14 cellular contexts compared by ENCODE assay signal in the genomic region with DNA sequence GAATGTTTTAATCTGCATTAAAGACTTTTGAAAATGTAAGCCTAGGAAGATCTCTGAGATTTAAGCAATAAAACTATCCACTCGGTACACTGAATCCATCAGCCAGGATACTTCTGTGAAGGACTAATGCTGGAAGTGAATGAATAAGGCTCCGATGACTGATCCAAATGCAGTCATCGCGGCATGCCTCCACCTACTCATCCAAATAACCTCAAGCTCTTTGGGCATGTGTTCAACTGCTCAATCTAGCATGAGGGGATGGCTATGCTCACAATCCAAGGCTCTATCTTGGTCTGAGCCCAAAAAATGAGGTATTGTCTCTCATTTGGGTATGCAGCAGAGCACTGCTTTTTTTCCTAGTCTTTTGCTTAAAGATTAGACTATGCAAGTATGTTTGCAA. TPM values are rescaled to one million over a fixed set of nuclear protein-coding genes. Genes with fewer than 3 reads are reported as not detected.
DNase-seq lines count a peak whose midpoint lies in the region; ATAC-seq and TF ChIP-seq lines count a peak whose summit lies in the region.
"Had no signal": no experiment of that assay in that cellular context is flagged by ENCODE, and none has a peak within 500 bp of the region (broad histone marks: within the 10 kb centered on the region; RNA-seq: fewer than 3 reads in every experiment).

No MANE protein-coding gene starts in this region.

- no peaks in the 10 kb centered on the region for H3K27me3 Mint-ChIP-seq in naive thymus-derived CD4-positive, alpha-beta T cell

- in situ Hi-C loops in G401 (cut with HindIII; ENCODE audit: low sequenced_read_pairs), result no loop called here

- H3K4me3 ChIP-seq in PC-3 (ENCODE audit: low read length), result no peak overlapping the region
- H3K4me3 ChIP-seq in skeletal muscle cell (ENCODE audit: low read depth, low read length), result no peak overlapping the region
- H3K4me3 ChIP-seq in MM.1S (ENCODE audit: low read length), result no peak overlapping the region
- H3K4me3 ChIP-seq in naive thymus-derived CD4-positive, alpha-beta T cell (ENCODE audit: low read length), result no peak overlapping the region
- H3K4me3 ChIP-seq: skin epidermis, vagina had no signal

- CTCF ChIA-PET in PC-3 (lab: Charles Lee), result no interaction called here
- CTCF ChIA-PET in naive thymus-derived CD4-positive, alpha-beta T cell (lab: Charles Lee), result interaction anchor here (1.2 kb wide), 1 partner anchor 34 kb away, joined by 4 read pairs; no protein-coding TSS in a partner anchor

- POLR2A ChIA-PET in PC-3 (lab: Charles Lee; ENCODE audit: unreplicated experiment), result no interaction called here
- POLR2A ChIA-PET in naive thymus-derived CD4-positive, alpha-beta T cell (lab: Charles Lee), result no interaction called here

- no peak for TF ChIP-seq CTCF in PC-3 (conservative IDR thresholded peaks at IDR 0.05; ENCODE audit: low read depth, low read length)
- no peak for TF ChIP-seq CTCF in MM.1S (IDR thresholded peaks at IDR 0.05; ENCODE audit: low read length)

- H3K9me3 Mint-ChIP-seq in naive thymus-derived CD4-positive, alpha-beta T cell, result peaks cover 0 to 2% (median 0%) of the 10 kb centered on the region in 11 donors

- H2AFZ ChIP-seq in PC-3 (ENCODE audit: low read length), result no peak overlapping the region
- no peak overlapping the region for H2AFZ ChIP-seq in MM.1S (ENCODE audit: low read length)

- H3K4me1 ChIP-seq in PC-3 (ENCODE audit: insufficient read depth, low read length), result no peaks in the 10 kb centered on the region
- H3K4me1 ChIP-seq in MM.1S (ENCODE audit: low read length), result peaks cover 10% of the 10 kb centered on the region
- H3K4me1 ChIP-seq in naive thymus-derived CD4-positive, alpha-beta T cell (ENCODE audit: control insufficient read depth in 2 of 2, insufficient read depth in 2 of 2, low read length in 2 of 2), result peaks cover 0 to 18% of the 10 kb centered on the region in 2 donors
- H3K4me1 ChIP-seq: vagina had no signal

- H3K4me3 Mint-ChIP-seq in naive thymus-derived CD4-positive, alpha-beta T cell, result no peak overlapping the region

- ATAC-seq in PC-3, result peak; percentile 81
- ATAC-seq in naive thymus-derived CD4-positive, alpha-beta T cell, result no peak
- ATAC-seq: Panc1 had no signal

- H4K20me1 ChIP-seq in PC-3 (ENCODE audit: low read length), result no peaks in the 10 kb centered on the region
- H4K20me1 ChIP-seq in MM.1S (ENCODE audit: insufficient read depth, low read length), result no peaks in the 10 kb centered on the region

- H3K36me3 ChIP-seq in PC-3 (ENCODE audit: low read depth, low read length) (no peaks in the 10 kb centered on the region), MM.1S (replicated peaks; ENCODE audit: insufficient read depth, low read length) (no peaks in the 10 kb centered on the region)
- H3K36me3 ChIP-seq in naive thymus-derived CD4-positive, alpha-beta T cell (ENCODE audit: control insufficient read depth in 2 of 3, insufficient read depth in 3 of 3, low read length in 3 of 3), result no peaks in the 10 kb centered on the region
- H3K36me3 ChIP-seq: vagina had no signal

- H3K4me1 Mint-ChIP-seq in naive thymus-derived CD4-positive, alpha-beta T cell, result peaks cover 5 to 51% (median 37%) of the 10 kb centered on the region in 7 donors

- H3K9ac ChIP-seq in PC-3 (ENCODE audit: low read length) (no peak overlapping the region), MM.1S (ENCODE audit: low read length) (no peak overlapping the region)

- no peaks in the 10 kb centered on the region for H3F3A ChIP-seq in PC-3 (ENCODE audit: low read length, unreplicated experiment)
- no peaks in the 10 kb centered on the region for H3F3A ChIP-seq in MM.1S (ENCODE audit: insufficient read depth, low read length)

- H3K9me3 ChIP-seq in PC-3 (ENCODE audit: low read length), result no peaks in the 10 kb centered on the region
- H3K9me3 ChIP-seq in MM.1S (replicated peaks; ENCODE audit: insufficient read depth, low read length), result no peaks in the 10 kb centered on the region
- H3K9me3 ChIP-seq in naive thymus-derived CD4-positive, alpha-beta T cell (ENCODE audit: control insufficient read depth in 2 of 3, low read length in 3 of 3), result no peaks in the 10 kb centered on the region
- H3K9me3 ChIP-seq: vagina had no signal

- H3K27ac ChIP-seq in PC-3 (ENCODE audit: low read length), result no peak overlapping the region
- no peak overlapping the region for H3K27ac ChIP-seq in epithelial cell of prostate
- H3K27ac ChIP-seq in MM.1S (ENCODE audit: low read length), result no peak overlapping the region
- H3K27ac ChIP-seq in naive thymus-derived CD4-positive, alpha-beta T cell (ENCODE audit: low read depth, low read length), result no peak overlapping the region
- H3K27ac ChIP-seq: skin epidermis, vagina, VCaP had no signal

- H3K4me2 ChIP-seq in PC-3 (ENCODE audit: low read length), result no peak overlapping the region
- no peak overlapping the region for H3K4me2 ChIP-seq in MM.1S (ENCODE audit: low read depth, low read length)

- H3K27ac Mint-ChIP-seq in naive thymus-derived CD4-positive, alpha-beta T cell, result no peak overlapping the region

- DNase-seq in G401 (ENCODE audit: low spot score), result peak; percentile 96
- peak; percentile 66 for DNase-seq in PC-3
- peak; percentile 27 for DNase-seq in epithelial cell of prostate (ENCODE audit: low read depth, low spot score)
- peak; percentile 90 for DNase-seq in skeletal muscle cell (ENCODE audit: low read depth)
- DNase-seq in MM.1S, result no peak
- DNase-seq in naive thymus-derived CD4-positive, alpha-beta T cell, result no peak
- DNase-seq in central memory CD4-positive, alpha-beta T cell, result no peak
- DNase-seq: activated T-cell treated with anti-CD3 and anti-CD28 coated beads, Interleukin-2, amount 50 U/mL, for 1 hour; DMS79; NCI-H2171 treated with DMSO at 0.1 percent for 48 hours had no signal

- intact Hi-C loops in PC-3 (cut with micrococcal nuclease), result no loop called here
- intact Hi-C loops in naive thymus-derived CD4-positive, alpha-beta T cell (cut with micrococcal nuclease), result no loop called here

- H3K27me3 ChIP-seq in PC-3 (ENCODE audit: low read length) (no peaks in the 10 kb centered on the region), MM.1S (replicated peaks; ENCODE audit: insufficient read depth, low read length) (no peaks in the 10 kb centered on the region)
- no peaks in the 10 kb centered on the region for H3K27me3 ChIP-seq in naive thymus-derived CD4-positive, alpha-beta T cell (ENCODE audit: control insufficient read depth in 2 of 2, insufficient read depth in 2 of 2, low read length in 2 of 2)
- H3K27me3 ChIP-seq: vagina had no signal

- H3K36me3 Mint-ChIP-seq in naive thymus-derived CD4-positive, alpha-beta T cell, result no peaks in the 10 kb centered on the region

- BruUV-seq in PC-3 (replicated peaks; lab: Mats Ljungman, UMichigan), result no TSS peak

- H3K79me2 ChIP-seq in PC-3 (ENCODE audit: low read length) (no peaks in the 10 kb centered on the region), MM.1S (ENCODE audit: low read length) (peaks cover 38% of the 10 kb centered on the region)

- H3K9me2 ChIP-seq in PC-3 (replicated peaks; ENCODE audit: low read length), result no peaks in the 10 kb centered on the region
- no peaks in the 10 kb centered on the region for H3K9me2 ChIP-seq in MM.1S (replicated peaks; ENCODE audit: insufficient read depth, low read length)

RNA-seq across cellular contexts. Expression of a gene that starts 19.2 kb away (rescaled TPM):
- not detected in 2 replicates for total RNA-seq in G401 (2014; rRNA removed; shearing (Covaris generic))
- 1.3 and 2.5 TPM in 2 replicates for total RNA-seq in PC-3 (2014; rRNA removed)
- 10 to 100 TPM in 3 of 5 experiments, 1 to 10 TPM in 2; 3.1 to 15.4 (median 13.0) TPM for total RNA-seq in naive thymus-derived CD4-positive, alpha-beta T cell
- polyA plus RNA-seq in naive thymus-derived CD4-positive, alpha-beta T cell, result 10 to 100 TPM; 10.8 to 14.9 TPM

Comparison
In these comparisons a context has a peak if more than half of its experiments do, and no peak if none do; other contexts are left out.
1. DNase-seq: peak in G401 (single experiment), PC-3 (single experiment), epithelial cell of prostate (single experiment) and skeletal muscle cell (single experiment); none in MM.1S (single experiment), naive thymus-derived CD4-positive, alpha-beta T cell (0 of 9) and central memory CD4-positive, alpha-beta T cell (single experiment).